ENCODE assay signal across 12 cellular contexts in genomic region chr6:32867559-32868256, GRCh38. TPM values are rescaled to one million over a fixed set of nuclear protein-coding genes. Genes with fewer than 3 reads are reported as not detected.
DNase-seq lines count a peak whose midpoint lies in the region; ATAC-seq and TF ChIP-seq lines count a peak whose summit lies in the region.
"Had no signal": no experiment of that assay in that cellular context is flagged by ENCODE, and none has a peak within 500 bp of the region (broad histone marks: within the 10 kb centered on the region; RNA-seq: fewer than 3 reads in every experiment).

No MANE protein-coding gene starts in this region.

- H3K4me3 ChIP-seq in BLaER1 (no peak overlapping the region), gastroesophageal sphincter (no peak overlapping the region)
- H3K4me3 ChIP-seq: colonic mucosa, upper lobe of right lung had no signal

- no peaks in the 10 kb centered on the region for H3K9me3 Mint-ChIP-seq in T-helper 2 cell treated with Interferon-gamma antibody and Interleukin-4, amounts not matched to agents 5 μg/mL and 100 μg/mL, for 36 hours
- H3K9me3 Mint-ChIP-seq in immature natural killer cell: peaks cover 0 to 1% (median 0%) of the 10 kb centered on the region in 6 donors

- no peak for DNase-seq in T-helper 2 cell treated with Interferon-gamma antibody and Interleukin-4, amounts not matched to agents 5 μg/mL and 100 μg/mL, for 36 hours (ENCODE audit: low spot score)
- DNase-seq in immature natural killer cell: no peak
- DNase-seq in GM13977 (ENCODE audit: low spot score): no peak
- DNase-seq in amygdala (lab: John Stamatoyannopoulos, UW): no peak
- no peak for DNase-seq in NCI-H187 (lab: John Stamatoyannopoulos, UW)

- no peaks in the 10 kb centered on the region for H3K27me3 ChIP-seq in BLaER1
- peaks cover 11% of the 10 kb centered on the region for H3K27me3 ChIP-seq in gastroesophageal sphincter
- H3K27me3 ChIP-seq: colonic mucosa, upper lobe of right lung had no signal

- peak overlapping the region; percentile 38 for H3K4me2 ChIP-seq in BLaER1

- H3K9ac ChIP-seq in BLaER1: peak overlapping the region; percentile 29; the same call in 1 of the 2 replicates

- no peak for TF ChIP-seq POLR2A in gastroesophageal sphincter (IDR thresholded peaks at IDR 0.05)

- peaks cover 31% of the 10 kb centered on the region for H3K4me1 ChIP-seq in BLaER1
- H3K4me1 ChIP-seq in gastroesophageal sphincter: no peaks in the 10 kb centered on the region
- H3K4me1 ChIP-seq: colonic mucosa, upper lobe of right lung had no signal

- H3K27ac Mint-ChIP-seq in T-helper 2 cell treated with Interferon-gamma antibody and Interleukin-4, amounts not matched to agents 5 μg/mL and 100 μg/mL, for 36 hours: peak overlapping the region; percentile 87
- peak overlapping the region in 5 of 6 donors; percentile 7 to 75 (median 26) for H3K27ac Mint-ChIP-seq in immature natural killer cell
- H3K27ac Mint-ChIP-seq: nephron had no signal

- no peaks in the 10 kb centered on the region for H4K20me1 ChIP-seq in BLaER1

- H3K27me3 Mint-ChIP-seq in T-helper 2 cell treated with Interferon-gamma antibody and Interleukin-4, amounts not matched to agents 5 μg/mL and 100 μg/mL, for 36 hours (ENCODE audit: low read depth): no peaks in the 10 kb centered on the region
- peaks cover 0 to 2% (median 0%) of the 10 kb centered on the region in 3 donors for H3K27me3 Mint-ChIP-seq in immature natural killer cell (ENCODE audit: low read depth in 3 of 3)

- in situ Hi-C loops in GM13977 (cut with MboI; ENCODE audit: low pct_unique_long_range_greater_than_20kb, low sequenced_read_pairs, unreplicated experiment): no loop called here

- WGBS in gastroesophageal sphincter (ENCODE audit: low coverage in 1 of 2), 2 donors: 43 to 53% methylated on average over 8 of the region's 8 CpGs

- H3K4me3 Mint-ChIP-seq in T-helper 2 cell treated with Interferon-gamma antibody and Interleukin-4, amounts not matched to agents 5 μg/mL and 100 μg/mL, for 36 hours: peak overlapping the region; percentile 21
- H3K4me3 Mint-ChIP-seq in immature natural killer cell: no peak overlapping the region
- H3K4me3 Mint-ChIP-seq: nephron had no signal

- no peak for TF ChIP-seq CTCF in GM13977 (IDR thresholded peaks at IDR 0.05; ENCODE audit: extremely low read depth, insufficient read depth, missing control alignments)
- no peak for TF ChIP-seq CTCF in gastroesophageal sphincter (IDR thresholded peaks at IDR 0.05)

- H3K36me3 Mint-ChIP-seq in T-helper 2 cell treated with Interferon-gamma antibody and Interleukin-4, amounts not matched to agents 5 μg/mL and 100 μg/mL, for 36 hours (ENCODE audit: low read depth): peaks cover 21% of the 10 kb centered on the region
- peaks cover 0 to 3% (median 0%) of the 10 kb centered on the region in 3 donors for H3K36me3 Mint-ChIP-seq in immature natural killer cell

- no peak for TF ChIP-seq EP300 in gastroesophageal sphincter (IDR thresholded peaks at IDR 0.05)

- ATAC-seq in GM18517 (IDR thresholded peaks at IDR 0.05; ENCODE audit: unreplicated experiment) (peak; percentile 25), gastroesophageal sphincter (no peak)

- H3K36me3 ChIP-seq in BLaER1 (no peaks in the 10 kb centered on the region), gastroesophageal sphincter (no peaks in the 10 kb centered on the region)
- H3K36me3 ChIP-seq: BE2C, colonic mucosa, upper lobe of right lung had no signal

- H3K9me3 ChIP-seq in BLaER1: no peaks in the 10 kb centered on the region
- peaks cover 0 to 10% (median 0%) of the 10 kb centered on the region in 3 donors for H3K9me3 ChIP-seq in gastroesophageal sphincter
- H3K9me3 ChIP-seq: BE2C, colonic mucosa, upper lobe of right lung had no signal

- peaks cover 32% of the 10 kb centered on the region for H3K4me1 Mint-ChIP-seq in T-helper 2 cell treated with Interferon-gamma antibody and Interleukin-4, amounts not matched to agents 5 μg/mL and 100 μg/mL, for 36 hours (ENCODE audit: low read depth)
- H3K4me1 Mint-ChIP-seq in immature natural killer cell: peaks cover 11 to 22% of the 10 kb centered on the region in 2 donors
- H3K4me1 Mint-ChIP-seq: nephron had no signal

- H3K27ac ChIP-seq in BLaER1 (no peak overlapping the region), gastroesophageal sphincter (no peak overlapping the region)
- H3K27ac ChIP-seq: colonic mucosa, upper lobe of right lung had no signal

RNA-seq across cellular contexts. Expression of gene PSMB9, which starts 13.7 kb away (rescaled TPM):
- 1,000 to 10,000 TPM in 1 of 3 donors, 100 to 1,000 TPM in 2; 694 to 1,190 (median 822) TPM for polyA plus RNA-seq in immature natural killer cell
- 10 to 100 TPM; 12.9 to 19.7 (median 15.8) TPM for total RNA-seq in gastroesophageal sphincter

RNA-seq across cellular contexts. Expression of gene TAP1, which starts 14.2 kb away (rescaled TPM):
- polyA plus RNA-seq in immature natural killer cell: 100 to 1,000 TPM; 310 to 465 (median 439) TPM
- total RNA-seq in gastroesophageal sphincter: 10 to 100 TPM; 24.6 to 41.8 (median 26.5) TPM

RNA-seq across cellular contexts. Expression of gene PSMB8, which starts 23.9 kb away (rescaled TPM):
- polyA plus RNA-seq in immature natural killer cell: 100 to 1,000 TPM; 495 to 696 (median 528) TPM
- total RNA-seq in gastroesophageal sphincter: 10 to 100 TPM; 20.2 to 49.9 (median 36.7) TPM

RNA-seq across cellular contexts. Expression of gene TAP2, which starts 29.2 kb away (rescaled TPM):
- 10 to 100 TPM; 16.9 to 67.6 (median 30.4) TPM for polyA plus RNA-seq in immature natural killer cell
- 10 to 100 TPM in 3 of 4 donors, 1 to 10 TPM in 1; 6.9 to 16.0 (median 11.1) TPM for total RNA-seq in gastroesophageal sphincter

RNA-seq across cellular contexts. Expression of gene HLA-DOB, which starts 50.9 kb away (rescaled TPM):
- polyA plus RNA-seq in immature natural killer cell: 1 to 10 TPM in 2 of 3 donors, under 1 TPM in 1; 0.45 to 6.6 (median 4.8) TPM
- under 1 TPM in 2 of 4 donors, not detected in 2; 0.37 to 0.40 TPM for total RNA-seq in gastroesophageal sphincter
